ENCODE assay signal across 10 cellular contexts in the genomic region with DNA sequence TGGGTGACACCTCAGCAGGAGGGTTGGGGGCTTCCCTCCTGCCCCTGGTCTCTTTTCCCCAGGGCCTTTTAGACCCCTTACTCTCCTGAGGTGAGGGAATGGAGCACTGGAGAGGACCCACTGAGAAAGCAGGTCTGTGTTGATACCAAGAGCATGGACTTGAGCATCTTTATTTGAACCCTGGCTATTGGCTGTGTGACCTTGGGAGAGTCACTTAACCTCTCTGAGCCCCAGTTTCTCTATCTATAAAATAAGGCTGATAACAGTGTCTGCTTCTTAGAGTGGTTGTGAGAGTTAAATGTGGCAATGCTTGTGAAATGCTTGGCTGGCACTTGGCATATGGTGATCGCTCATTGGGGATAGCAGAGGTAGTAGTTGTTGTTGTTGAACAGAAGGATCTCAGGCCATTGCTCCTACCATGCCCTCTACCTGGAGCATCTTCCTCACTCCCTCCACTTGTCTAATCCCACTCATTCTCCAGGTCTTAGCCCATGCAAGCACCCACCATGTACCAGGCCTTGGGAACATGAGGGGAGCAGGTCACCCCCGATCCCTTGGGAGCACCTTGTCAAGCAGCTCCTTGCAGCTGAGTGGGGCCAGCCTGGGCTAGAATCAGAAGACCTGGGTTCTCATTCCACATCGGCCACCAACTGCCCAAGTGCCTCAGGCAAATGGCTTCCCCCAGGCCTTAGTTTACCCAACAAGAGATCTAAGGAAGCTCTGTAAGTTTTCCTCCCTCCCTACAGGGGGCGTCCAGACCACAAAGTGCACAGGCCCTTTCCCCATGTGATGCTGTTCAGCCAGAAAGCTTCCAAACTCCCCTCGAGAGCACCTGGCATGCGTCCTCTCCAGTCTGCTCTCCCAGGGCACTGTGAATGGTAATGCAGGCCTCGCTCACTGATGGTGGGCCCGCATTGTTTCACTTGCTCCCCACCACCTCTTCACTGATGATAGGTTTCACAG.
DNase-seq lines count a peak whose midpoint lies in the region; ATAC-seq and TF ChIP-seq lines count a peak whose summit lies in the region.
"Had no signal": no experiment of that assay in that cellular context is flagged by ENCODE, and none has a peak within 500 bp of the region (broad histone marks: within the 10 kb centered on the region; RNA-seq: fewer than 3 reads in every experiment).

No MANE protein-coding gene starts in this region.

- H3K36me3 Mint-ChIP-seq in CD14-positive monocyte = no peaks in the 10 kb centered on the region

- H3K9me3 Mint-ChIP-seq in CD14-positive monocyte = peaks cover 0 to 2% (median 0%) of the 10 kb centered on the region in 7 donors

- H3K36me3 ChIP-seq in H7 (replicated peaks; ENCODE audit: control insufficient read depth, insufficient read depth, low read length) (no peaks in the 10 kb centered on the region), SK-N-SH (replicated peaks in 1 of 2; ENCODE audit: control insufficient read depth in 1 of 2, insufficient read depth in 2 of 2, low read length in 1 of 2) (no peaks in the 10 kb centered on the region), iPS DF 6.9 (ENCODE audit: control insufficient read depth, insufficient read depth, low read length) (no peaks in the 10 kb centered on the region)
- H3K36me3 ChIP-seq: upper lobe of left lung had no signal

- H2AFZ ChIP-seq in SK-N-SH (ENCODE audit: low read depth) = no peak overlapping the region

- H3K27ac ChIP-seq in SK-N-SH (ENCODE audit: low read depth in 2 of 2, low read length in 1 of 2) (no peak overlapping the region), iPS DF 6.9 (ENCODE audit: low read length) (no peak overlapping the region)
- H3K27ac ChIP-seq: upper lobe of left lung had no signal

- TF ChIP-seq RAD21 in SK-N-SH (IDR thresholded peaks at IDR 0.05; ENCODE audit: low read length) = peak; percentile 45

- H4K20me1 ChIP-seq in SK-N-SH (ENCODE audit: insufficient read depth) = no peaks in the 10 kb centered on the region

- peaks cover 2 to 10% (median 6%) of the 10 kb centered on the region in 3 donors for H3K27me3 Mint-ChIP-seq in CD14-positive monocyte (ENCODE audit: low read depth in 3 of 3)

- ATAC-seq in GM21786 (IDR thresholded peaks at IDR 0.05; ENCODE audit: unreplicated experiment) (no peak), GM18502 (IDR thresholded peaks at IDR 0.05; ENCODE audit: poor library complexity, unreplicated experiment) (no peak), HG02852 (IDR thresholded peaks at IDR 0.05; ENCODE audit: unreplicated experiment) (no peak)

- H3K4me3 ChIP-seq in H7 (ENCODE audit: insufficient read depth, low read depth, low read length) = no peak overlapping the region
- H3K4me3 ChIP-seq in SK-N-SH (ENCODE audit: low read depth in 2 of 2, low read length in 1 of 2) = no peak overlapping the region; a peak in 1 of 4 replicates
- H3K4me3 ChIP-seq in iPS DF 6.9 (ENCODE audit: low read length) = no peak overlapping the region
- H3K4me3 ChIP-seq: lung, upper lobe of left lung had no signal

- peaks cover 4% of the 10 kb centered on the region for H3K4me1 Mint-ChIP-seq in CD14-positive monocyte

- intact Hi-C loops in CD14-positive monocyte (cut with micrococcal nuclease) = no loop called here

- H3K79me2 ChIP-seq in SK-N-SH (ENCODE audit: insufficient read depth) = no peaks in the 10 kb centered on the region

- DNase-seq in CD14-positive monocyte (ENCODE audit: low spot score) (no peak), H7 (peak; percentile 82), SK-N-SH (peak; percentile 43), iPS DF 6.9 (ENCODE audit: low read depth, low spot score) (peak; percentile 61)
- no peak for DNase-seq in activated CD4-positive, alpha-beta T cell treated with anti-CD3 and anti-CD28 coated beads, Interleukin-2, amount 50 U/mL, for 4 hours
- DNase-seq: upper lobe of left lung had no signal

- no peak overlapping the region for H3K9ac ChIP-seq in SK-N-SH

- H3K4me1 ChIP-seq in SK-N-SH (ENCODE audit: control insufficient read depth in 1 of 2, insufficient read depth in 2 of 2, low read depth in 1 of 2, low read length in 1 of 2) (peaks cover 0 to 12% of the 10 kb centered on the region in 2 experiments; a peak in 2 of 4 replicates), iPS DF 6.9 (ENCODE audit: control insufficient read depth, insufficient read depth, low read length) (peaks cover 7% of the 10 kb centered on the region)
- H3K4me1 ChIP-seq: upper lobe of left lung had no signal

- TF ChIP-seq CTCF in CD14-positive monocyte (IDR thresholded peaks at IDR 0.05) (peak; percentile 49), SK-N-SH (IDR thresholded peaks at IDR 0.05) (peak; percentile 36)

- H3K27ac Mint-ChIP-seq in CD14-positive monocyte = peak overlapping the region in 3 of 7 donors; percentile 4 to 76 (median 62)

- no peaks in the 10 kb centered on the region for H3K9me2 ChIP-seq in SK-N-SH

- POLR2A ChIA-PET in SK-N-SH (lab: Yijun Ruan, JAX) = no interaction called here

- H3K27me3 ChIP-seq in H7 (ENCODE audit: control insufficient read depth, insufficient read depth, low read length) (no peaks in the 10 kb centered on the region), SK-N-SH (ENCODE audit: insufficient read depth) (0 out of 2 replicates have a peak, but pooled peaks cover 3% of the 10 kb centered on the region), iPS DF 6.9 (ENCODE audit: control insufficient read depth, insufficient read depth, low read length) (no peaks in the 10 kb centered on the region)
- H3K27me3 ChIP-seq: upper lobe of left lung had no signal

- no peak for TF ChIP-seq EP300 in SK-N-SH (IDR thresholded peaks at IDR 0.05; ENCODE audit: borderline replicate concordance in 1 of 2, low read depth in 1 of 2, low read length in 1 of 2)

- no peaks in the 10 kb centered on the region for H3F3A ChIP-seq in SK-N-SH (replicated peaks; ENCODE audit: insufficient read depth)

- H3K4me3 Mint-ChIP-seq in CD14-positive monocyte = no peak overlapping the region

- no peak overlapping the region for H3K4me2 ChIP-seq in SK-N-SH

- WGBS in SK-N-SH (ENCODE audit: low lambda C conversion rate) = 81% methylated on average over 6 of the region's 8 CpGs
- no CpG with 5 or more reads among the region's 8 CpGs for WGBS in iPS DF 6.9 (ENCODE audit: insufficient coverage, insufficient read length)

- H3K9me3 ChIP-seq in SK-N-SH (no peaks in the 10 kb centered on the region), iPS DF 6.9 (ENCODE audit: control insufficient read depth, insufficient read depth, low read length) (no peaks in the 10 kb centered on the region)
- H3K9me3 ChIP-seq: upper lobe of left lung had no signal

- CTCF ChIA-PET in SK-N-SH (lab: Yijun Ruan, JAX) = interaction anchor here (0.7 to 4.9 kb wide), 11 partner anchors 8 to 234 kb away, joined by 3 to 29 read pairs (median 6); partner anchors contain the start of gene SLC6A6

TF ChIP-seq in SK-N-SH, 30 proteins besides CTCF, POLR2A, EP300 and RAD21:
- TF ChIP-seq ELF1 (IDR thresholded peaks at IDR 0.05) (no peak), SMC3 (IDR thresholded peaks at IDR 0.05; ENCODE audit: low read depth, low read length) (peak; percentile 34)

Comparison
In these comparisons a context has a peak if more than half of its experiments do, and no peak if none do; other contexts are left out.
1. DNase-seq: peak in H7 (single experiment), SK-N-SH (single experiment) and iPS DF 6.9 (single experiment); none in CD14-positive monocyte (single experiment) and activated CD4-positive, alpha-beta T cell treated with anti-CD3 and anti-CD28 coated beads, Interleukin-2, amount 50 U/mL, for 4 hours (0 of 2).